1 cellular context compared by ENCODE assay signal in genomic region chr2:16617282-16618266, GRCh38.
A peak's percentile ranks its signal among the peaks of the same experiment; 100 is the strongest.
TF ChIP-seq lines count a peak whose summit lies in the region.

No MANE protein-coding gene starts in this region.

TF ChIP-seq in K562, 482 proteins besides CTCF, POLR2A, EP300 and RAD21 (continued from another document):
- TF ChIP-seq KLF16 (IDR thresholded peaks at IDR 0.05) (0 out of 2 replicates have a peak, but pooled peaks have one; percentile 34), SMAD3 (CRISPR knock-in tag; conservative IDR thresholded peaks at IDR 0.05) (no peak), RCOR1 (IDR thresholded peaks at IDR 0.05; ENCODE audit: borderline replicate concordance in 1 of 2, low read depth in 2 of 2, low read length in 2 of 2) (0 out of 4 replicates have a peak, but pooled peaks of 1 of the 2 experiments have one; percentile 44)
